1 cellular context compared by ENCODE assay signal in the genomic region with DNA sequence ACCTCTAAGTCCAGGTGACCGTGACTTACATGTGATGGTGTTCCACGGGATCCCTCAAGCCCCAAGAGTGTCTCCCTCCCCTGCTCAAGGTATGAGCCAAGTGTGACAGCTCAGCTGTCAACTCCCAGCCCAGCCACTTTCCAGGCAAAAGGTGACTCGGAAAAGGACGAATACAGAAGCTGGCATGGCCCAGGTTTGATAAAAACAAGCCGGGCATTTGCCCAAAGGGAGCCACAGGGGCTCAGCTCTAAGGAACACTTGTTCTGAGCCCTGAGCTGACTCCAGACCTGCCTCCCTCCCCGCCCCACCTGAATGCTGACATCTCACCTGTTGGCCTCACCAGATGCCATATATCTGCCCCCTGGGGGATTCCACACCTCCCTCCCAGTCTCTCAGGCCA.
TF ChIP-seq lines count a peak whose summit lies in the region.

No MANE protein-coding gene starts in this region.

TF ChIP-seq in HepG2, 621 proteins besides CTCF, POLR2A, EP300 and RAD21 (continued from another document):
- TF ChIP-seq ZNF232 (CRISPR knock-in tag; IDR thresholded peaks at IDR 0.05; ENCODE audit: borderline replicate concordance): no peak
- no peak for TF ChIP-seq FOSL2 (CRISPR knock-in tag; IDR thresholded peaks at IDR 0.05)
- TF ChIP-seq ZNF563 (CRISPR knock-in tag; IDR thresholded peaks at IDR 0.05): no peak
- TF ChIP-seq ZNF577 (CRISPR knock-in tag; IDR thresholded peaks at IDR 0.05; ENCODE audit: borderline replicate concordance, low read depth): no peak
- no peak for TF ChIP-seq ZNF883 (CRISPR knock-in tag; IDR thresholded peaks at IDR 0.05; ENCODE audit: not compliant biosample characterization)
- TF ChIP-seq GFI1 (CRISPR knock-in tag; IDR thresholded peaks at IDR 0.05; ENCODE audit: borderline replicate concordance): no peak
- TF ChIP-seq MXD1 (CRISPR knock-in tag; IDR thresholded peaks at IDR 0.05): no peak
- TF ChIP-seq RXRB (CRISPR knock-in tag; IDR thresholded peaks at IDR 0.05; ENCODE audit: borderline replicate concordance): no peak
- TF ChIP-seq ZNF737 (CRISPR knock-in tag; IDR thresholded peaks at IDR 0.05; ENCODE audit: borderline replicate concordance): no peak
- TF ChIP-seq, protein P1, sequence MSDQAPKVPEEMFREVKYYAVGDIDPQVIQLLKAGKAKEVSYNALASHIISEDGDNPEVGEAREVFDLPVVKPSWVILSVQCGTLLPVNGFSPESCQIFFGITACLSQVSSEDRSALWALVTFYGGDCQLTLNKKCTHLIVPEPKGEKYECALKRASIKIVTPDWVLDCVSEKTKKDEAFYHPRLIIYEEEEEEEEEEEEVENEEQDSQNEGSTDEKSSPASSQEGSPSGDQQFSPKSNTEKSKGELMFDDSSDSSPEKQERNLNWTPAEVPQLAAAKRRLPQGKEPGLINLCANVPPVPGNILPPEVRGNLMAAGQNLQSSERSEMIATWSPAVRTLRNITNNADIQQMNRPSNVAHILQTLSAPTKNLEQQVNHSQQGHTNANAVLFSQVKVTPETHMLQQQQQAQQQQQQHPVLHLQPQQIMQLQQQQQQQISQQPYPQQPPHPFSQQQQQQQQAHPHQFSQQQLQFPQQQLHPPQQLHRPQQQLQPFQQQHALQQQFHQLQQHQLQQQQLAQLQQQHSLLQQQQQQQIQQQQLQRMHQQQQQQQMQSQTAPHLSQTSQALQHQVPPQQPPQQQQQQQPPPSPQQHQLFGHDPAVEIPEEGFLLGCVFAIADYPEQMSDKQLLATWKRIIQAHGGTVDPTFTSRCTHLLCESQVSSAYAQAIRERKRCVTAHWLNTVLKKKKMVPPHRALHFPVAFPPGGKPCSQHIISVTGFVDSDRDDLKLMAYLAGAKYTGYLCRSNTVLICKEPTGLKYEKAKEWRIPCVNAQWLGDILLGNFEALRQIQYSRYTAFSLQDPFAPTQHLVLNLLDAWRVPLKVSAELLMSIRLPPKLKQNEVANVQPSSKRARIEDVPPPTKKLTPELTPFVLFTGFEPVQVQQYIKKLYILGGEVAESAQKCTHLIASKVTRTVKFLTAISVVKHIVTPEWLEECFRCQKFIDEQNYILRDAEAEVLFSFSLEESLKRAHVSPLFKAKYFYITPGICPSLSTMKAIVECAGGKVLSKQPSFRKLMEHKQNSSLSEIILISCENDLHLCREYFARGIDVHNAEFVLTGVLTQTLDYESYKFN (CRISPR knock-in tag; conservative IDR thresholded peaks at IDR 0.05): no peak
- no peak for TF ChIP-seq MTF2 (CRISPR knock-in tag; IDR thresholded peaks at IDR 0.05; ENCODE audit: borderline replicate concordance)
- no peak for TF ChIP-seq ZMYM4 (CRISPR knock-in tag; IDR thresholded peaks at IDR 0.05)
- no peak for TF ChIP-seq ZNF644 (CRISPR knock-in tag; IDR thresholded peaks at IDR 0.05; ENCODE audit: low read depth)
- TF ChIP-seq NFATC3 (CRISPR knock-in tag; IDR thresholded peaks at IDR 0.05): no peak
- TF ChIP-seq ZNF354B (CRISPR knock-in tag; IDR thresholded peaks at IDR 0.05): no peak
- no peak for TF ChIP-seq ZNF704 (CRISPR knock-in tag; IDR thresholded peaks at IDR 0.05; ENCODE audit: borderline replicate concordance)
- TF ChIP-seq, protein P2, sequence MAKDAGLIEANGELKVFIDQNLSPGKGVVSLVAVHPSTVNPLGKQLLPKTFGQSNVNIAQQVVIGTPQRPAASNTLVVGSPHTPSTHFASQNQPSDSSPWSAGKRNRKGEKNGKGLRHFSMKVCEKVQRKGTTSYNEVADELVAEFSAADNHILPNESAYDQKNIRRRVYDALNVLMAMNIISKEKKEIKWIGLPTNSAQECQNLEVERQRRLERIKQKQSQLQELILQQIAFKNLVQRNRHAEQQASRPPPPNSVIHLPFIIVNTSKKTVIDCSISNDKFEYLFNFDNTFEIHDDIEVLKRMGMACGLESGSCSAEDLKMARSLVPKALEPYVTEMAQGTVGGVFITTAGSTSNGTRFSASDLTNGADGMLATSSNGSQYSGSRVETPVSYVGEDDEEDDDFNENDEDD (CRISPR knock-in tag; IDR thresholded peaks at IDR 0.05; ENCODE audit: borderline replicate concordance): no peak
- TF ChIP-seq NFAT5 (CRISPR knock-in tag; IDR thresholded peaks at IDR 0.05): no peak
